8 cellular contexts compared by ENCODE assay signal in the genomic region with DNA sequence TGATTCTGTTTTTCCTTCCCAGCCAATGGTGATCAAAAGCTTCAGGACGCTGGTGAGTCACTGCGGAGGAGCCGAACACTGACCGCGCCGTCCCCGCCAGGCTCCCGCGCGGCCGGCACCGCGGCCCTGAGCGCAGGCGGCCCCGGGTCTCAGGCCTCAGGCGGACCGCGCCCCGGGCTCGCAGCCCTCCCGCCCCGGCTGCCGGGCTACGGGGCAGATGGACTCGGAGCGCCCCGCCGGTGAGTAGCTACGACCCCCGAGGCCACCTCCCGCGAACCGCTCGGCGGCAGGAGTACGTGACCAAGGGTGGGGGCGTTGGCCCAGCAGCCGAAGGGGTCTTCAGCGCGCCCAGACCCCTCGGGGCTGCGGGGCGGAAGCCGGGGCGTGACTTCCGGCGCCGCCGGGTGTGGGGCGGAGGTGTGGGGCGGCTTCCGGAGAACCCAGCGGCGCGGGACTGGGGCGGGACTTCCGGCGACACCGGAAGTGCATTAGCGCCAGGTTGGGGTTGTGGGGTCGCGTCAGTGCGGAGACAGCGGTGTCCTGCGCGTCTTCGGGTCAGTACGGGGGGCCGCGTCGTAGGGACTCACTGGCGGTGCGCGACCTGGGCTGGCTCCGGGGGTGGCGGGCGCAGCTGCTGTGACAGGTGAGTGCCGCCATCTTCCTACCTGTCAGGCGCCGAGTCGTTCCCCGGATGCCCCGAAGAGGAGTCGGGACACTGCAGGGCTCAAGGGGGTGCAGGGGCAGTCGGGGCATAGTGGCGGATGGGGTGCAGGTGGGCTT. TPM values are rescaled to one million over a fixed set of nuclear protein-coding genes. Genes with fewer than 3 reads are reported as not detected.
DNase-seq lines count a peak whose midpoint lies in the region; ATAC-seq lines count a peak whose summit lies in the region.

A gene with protein sequence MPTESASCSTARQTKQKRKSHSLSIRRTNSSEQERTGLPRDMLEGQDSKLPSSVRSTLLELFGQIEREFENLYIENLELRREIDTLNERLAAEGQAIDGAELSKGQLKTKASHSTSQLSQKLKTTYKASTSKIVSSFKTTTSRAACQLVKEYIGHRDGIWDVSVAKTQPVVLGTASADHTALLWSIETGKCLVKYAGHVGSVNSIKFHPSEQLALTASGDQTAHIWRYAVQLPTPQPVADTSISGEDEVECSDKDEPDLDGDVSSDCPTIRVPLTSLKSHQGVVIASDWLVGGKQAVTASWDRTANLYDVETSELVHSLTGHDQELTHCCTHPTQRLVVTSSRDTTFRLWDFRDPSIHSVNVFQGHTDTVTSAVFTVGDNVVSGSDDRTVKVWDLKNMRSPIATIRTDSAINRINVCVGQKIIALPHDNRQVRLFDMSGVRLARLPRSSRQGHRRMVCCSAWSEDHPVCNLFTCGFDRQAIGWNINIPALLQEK (plus strand): TSS at position 60 of the 780 bp plus-strand sequence. CDS start 15,771 bp downstream, outside the sequence.

- H3K36me3 ChIP-seq in ES-I3 (ENCODE audit: insufficient read depth, low read length) (no peaks in the 10 kb centered on the region), SJSA1 (peaks cover 61% of the 10 kb centered on the region)

- H3K9me3 ChIP-seq in ES-I3 (ENCODE audit: control insufficient read depth, insufficient read depth, low read length): no peaks in the 10 kb centered on the region
- no peaks in the 10 kb centered on the region; the same call in 1 of the 2 replicates for H3K9me3 ChIP-seq in SJSA1 (replicated peaks)

- DNase-seq in KG1 (lab: John Stamatoyannopoulos, UW) (peak; percentile 74), SJSA1 (ENCODE audit: low read depth in 1 of 2, low spot score in 2 of 2) (peak; percentile 87 to 88), germinal center (ENCODE audit: low spot score) (peak; percentile 92), nucleus accumbens (lab: John Stamatoyannopoulos, UW) (peak in 55 of 56 donors; percentile 30 to 90 (median 78)), superior temporal gyrus (ENCODE audit: extremely low spot score) (peak; percentile 81)
- peak; percentile 91 for DNase-seq in activated naive CD4-positive, alpha-beta T cell treated with Interleukin-2 at 50 U/mL for 16 hours

- ATAC-seq in GM21723 (IDR thresholded peaks at IDR 0.05; ENCODE audit: unreplicated experiment): peak; percentile 93

- H3K4me3 ChIP-seq in SJSA1: peak within 1 kb of the TSS; percentile 98

- peak within 1 kb of the TSS; percentile 70 for H3K9ac ChIP-seq in ES-I3 (ENCODE audit: low read depth, low read length)

- H3K4me1 ChIP-seq in ES-I3 (ENCODE audit: insufficient read depth, low read length) (peaks cover 9% of the 10 kb centered on the region), SJSA1 (replicated peaks) (peaks cover 18% of the 10 kb centered on the region)

- peak within 1 kb of the TSS; percentile 99 for H3K27ac ChIP-seq in SJSA1

- no peaks in the 10 kb centered on the region for H3K27me3 ChIP-seq in SJSA1 (replicated peaks)

RNA-seq across cellular contexts. Expression of the gene that starts here (rescaled TPM):
- 6.2 and 8.1 TPM in 2 replicates for total RNA-seq in SJSA1 (2014; rRNA removed; shearing (Covaris generic))

Comparison
In these comparisons a context has a peak if more than half of its experiments do, and no peak if none do; other contexts are left out.
1. Peak in every context shown above with its lines: DNase-seq, ATAC-seq, H3K4me3 ChIP-seq and H3K27ac ChIP-seq.